In genomic region chr3:122496529-122496928, GRCh38 we compare ENCODE assay signal across 24 cellular contexts. TPM values are rescaled to one million over a fixed set of nuclear protein-coding genes. Genes with fewer than 3 reads are reported as not detected.
A peak's percentile ranks its signal among the peaks of the same experiment; 100 is the strongest.
DNase-seq lines count a peak whose midpoint lies in the region; ATAC-seq and TF ChIP-seq lines count a peak whose summit lies in the region.
"Had no signal": no experiment of that assay in that cellular context is flagged by ENCODE, and none has a peak within 500 bp of the region (broad histone marks: within the 10 kb centered on the region; RNA-seq: fewer than 3 reads in every experiment).

No MANE protein-coding gene starts in this region.

- peak overlapping the region; percentile 39; the same call in 2 of the 3 replicates for H3K4me3 Mint-ChIP-seq in GM23338
- peak overlapping the region; percentile 10 for H3K4me3 Mint-ChIP-seq in endothelial cell (ENCODE audit: unreplicated experiment)
- H3K4me3 Mint-ChIP-seq in activated naive CD4-positive, alpha-beta T cell treated with anti-CD3 and anti-CD28 coated beads, Interleukin-2, amount 10 ng/mL, durations not matched to agents 7 days and 5 days = no peak overlapping the region
- H3K4me3 Mint-ChIP-seq in activated CD4-positive, alpha-beta memory T cell treated with anti-CD3 and anti-CD28 coated beads for 36 hours = no peak overlapping the region
- H3K4me3 Mint-ChIP-seq: activated B cell treated with CpG ODN at 0.5 μM for 24 hours; activated CD8-positive, alpha-beta T cell treated with anti-CD3 and anti-CD28 coated beads, Interleukin-2, amount 10 ng/mL, durations not matched to agents 7 days and 5 days; B cell; naive B cell had no signal

- H3K36me3 ChIP-seq in GM23338 (ENCODE audit: insufficient read depth) = peaks cover 5% of the 10 kb centered on the region; the same call in 1 of the 2 replicates
- peaks cover 41% of the 10 kb centered on the region for H3K36me3 ChIP-seq in PC-3 (ENCODE audit: low read depth, low read length)
- peaks cover 0 to 3% of the 10 kb centered on the region in 2 experiments for H3K36me3 ChIP-seq in trophoblast cell (ENCODE audit: control insufficient read depth in 1 of 2, insufficient read depth in 2 of 2, low read length in 2 of 2)

- no peaks in the 10 kb centered on the region for H3K9me3 Mint-ChIP-seq in GM23338
- no peaks in the 10 kb centered on the region for H3K9me3 Mint-ChIP-seq in endothelial cell (ENCODE audit: unreplicated experiment)
- no peaks in the 10 kb centered on the region for H3K9me3 Mint-ChIP-seq in activated naive CD4-positive, alpha-beta T cell treated with anti-CD3 and anti-CD28 coated beads, Interleukin-2, amount 10 ng/mL, durations not matched to agents 7 days and 5 days
- H3K9me3 Mint-ChIP-seq in activated CD4-positive, alpha-beta memory T cell treated with anti-CD3 and anti-CD28 coated beads for 36 hours = no peaks in the 10 kb centered on the region
- H3K9me3 Mint-ChIP-seq: activated B cell treated with CpG ODN at 0.5 μM for 24 hours; activated T-cell treated with anti-CD3 and anti-CD28 coated beads, Interleukin-2, amount 50 U/mL, for 72 hours; naive B cell had no signal

- H2AK5ac ChIP-seq in trophoblast cell (ENCODE audit: low read length) = no peak overlapping the region

- H3K18ac ChIP-seq in trophoblast cell (ENCODE audit: low read length) = peak overlapping the region; percentile 14

- no peak for DNase-seq in GM23338 (ENCODE audit: low spot score)
- DNase-seq in PC-3 = no peak
- no peak for DNase-seq in endothelial cell (ENCODE audit: low spot score)
- DNase-seq in trophoblast cell = no peak
- no peak for DNase-seq in activated naive CD4-positive, alpha-beta T cell treated with anti-CD3 and anti-CD28 coated beads, Interleukin-2, amount 10 ng/mL, durations not matched to agents 7 days and 5 days
- no peak for DNase-seq in activated CD4-positive, alpha-beta memory T cell treated with anti-CD3 and anti-CD28 coated beads for 36 hours
- DNase-seq in cortex of kidney (lab: John Stamatoyannopoulos, UW) = no peak
- DNase-seq: activated B cell treated with CpG ODN at 0.5 μM for 24 hours; activated CD8-positive, alpha-beta T cell treated with anti-CD3 and anti-CD28 coated beads, Interleukin-2, amount 10 ng/mL, durations not matched to agents 7 days and 5 days; activated T-cell treated with anti-CD3 and anti-CD28 coated beads, Interleukin-2, amount 50 U/mL, for 72 hours; brain microvascular endothelial cell; head of caudate nucleus; lower lobe of right lung; naive B cell; NCI-H1105 treated with DMSO at 0.1 percent for 48 hours; NCI-H526; SJCRH30; small intestine; stimulated activated CD4-positive, alpha-beta T cell treated with anti-CD3 and anti-CD28 coated beads, Interleukin-4, amount 100 ng/mL, for 24 hours had no signal

- no peak overlapping the region for H3K4me3 ChIP-seq in GM23338
- no peak overlapping the region for H3K4me3 ChIP-seq in PC-3 (ENCODE audit: low read length)
- H3K4me3 ChIP-seq in trophoblast cell (ENCODE audit: low read depth, low read length) = no peak overlapping the region
- H3K4me3 ChIP-seq: lower lobe of right lung, SJCRH30, thoracic aorta had no signal

- no peaks in the 10 kb centered on the region for H3K27me3 Mint-ChIP-seq in GM23338 (ENCODE audit: insufficient read depth, low read depth, poor library complexity)
- peaks cover 6% of the 10 kb centered on the region for H3K27me3 Mint-ChIP-seq in endothelial cell (ENCODE audit: unreplicated experiment)
- no peaks in the 10 kb centered on the region for H3K27me3 Mint-ChIP-seq in activated naive CD4-positive, alpha-beta T cell treated with anti-CD3 and anti-CD28 coated beads, Interleukin-2, amount 10 ng/mL, durations not matched to agents 7 days and 5 days
- H3K27me3 Mint-ChIP-seq in activated CD4-positive, alpha-beta memory T cell treated with anti-CD3 and anti-CD28 coated beads for 36 hours = no peaks in the 10 kb centered on the region
- H3K27me3 Mint-ChIP-seq: activated B cell treated with CpG ODN at 0.5 μM for 24 hours; activated naive CD8-positive, alpha-beta T cell; B cell; naive B cell had no signal

- H2AFZ ChIP-seq in GM23338 = no peak overlapping the region
- no peak overlapping the region for H2AFZ ChIP-seq in PC-3 (ENCODE audit: low read length)
- H2AFZ ChIP-seq in trophoblast cell (ENCODE audit: insufficient read depth, low read length, poor library complexity) = no peak overlapping the region

- H4K20me1 ChIP-seq in GM23338 (replicated peaks; ENCODE audit: insufficient read depth) (peaks cover 12% of the 10 kb centered on the region), PC-3 (ENCODE audit: low read length) (peaks cover 27% of the 10 kb centered on the region)

- no peak overlapping the region for H4K12ac ChIP-seq in trophoblast cell (ENCODE audit: low read depth, low read length)

- no peak overlapping the region for H3K14ac ChIP-seq in trophoblast cell (ENCODE audit: low read length)

- TF ChIP-seq CTCF in GM23338 (conservative IDR thresholded peaks at IDR 0.05; ENCODE audit: low read depth in 2 of 2) = no peak
- TF ChIP-seq CTCF in PC-3 (conservative IDR thresholded peaks at IDR 0.05; ENCODE audit: low read depth, low read length) = no peak
- no peak for TF ChIP-seq CTCF in endothelial cell (IDR thresholded peaks at IDR 0.05; ENCODE audit: unreplicated experiment)

- no peaks in the 10 kb centered on the region for H3K27me3 ChIP-seq in GM23338 (ENCODE audit: insufficient read depth)
- H3K27me3 ChIP-seq in PC-3 (ENCODE audit: low read length) = no peaks in the 10 kb centered on the region
- no peaks in the 10 kb centered on the region for H3K27me3 ChIP-seq in trophoblast cell (ENCODE audit: insufficient read depth, low read length)
- H3K27me3 ChIP-seq: brain microvascular endothelial cell, SJCRH30 had no signal

- H3K79me2 ChIP-seq in GM23338 (replicated peaks; ENCODE audit: insufficient read depth) (peaks cover 70% of the 10 kb centered on the region), PC-3 (ENCODE audit: low read length) (peaks cover 89% of the 10 kb centered on the region), trophoblast cell (ENCODE audit: control insufficient read depth, insufficient read depth, low read length, poor library complexity) (peaks cover 3% of the 10 kb centered on the region)

- CTCF ChIA-PET in PC-3 (lab: Charles Lee) = no interaction called here
- CTCF ChIA-PET in activated naive CD4-positive, alpha-beta T cell treated with anti-CD3 and anti-CD28 coated beads, Interleukin-2, amount 10 ng/mL, durations not matched to agents 7 days and 5 days (lab: Charles Lee) = interaction anchor here (0.7 kb wide), 1 partner anchor 42 kb away, joined by 3 read pairs; no protein-coding TSS in a partner anchor
- CTCF ChIA-PET in activated CD4-positive, alpha-beta memory T cell treated with anti-CD3 and anti-CD28 coated beads for 36 hours (lab: Charles Lee) = interaction anchor here (0.8 kb wide), 1 partner anchor 12 kb away, joined by 3 read pairs; no protein-coding TSS in a partner anchor

- peak overlapping the region; percentile 89 for H2BK5ac ChIP-seq in trophoblast cell (ENCODE audit: low read depth, low read length, poor library complexity)

- H3K36me3 Mint-ChIP-seq in GM23338 (ENCODE audit: low read depth) = peaks cover 27% of the 10 kb centered on the region
- H3K36me3 Mint-ChIP-seq in endothelial cell (ENCODE audit: low read depth, unreplicated experiment) = peaks cover 20% of the 10 kb centered on the region
- H3K36me3 Mint-ChIP-seq in activated naive CD4-positive, alpha-beta T cell treated with anti-CD3 and anti-CD28 coated beads, Interleukin-2, amount 10 ng/mL, durations not matched to agents 7 days and 5 days = peaks cover 25% of the 10 kb centered on the region
- H3K36me3 Mint-ChIP-seq in activated CD4-positive, alpha-beta memory T cell treated with anti-CD3 and anti-CD28 coated beads for 36 hours = peaks cover 23% of the 10 kb centered on the region

- H3K9me3 ChIP-seq in PC-3 (ENCODE audit: low read length) (no peaks in the 10 kb centered on the region), trophoblast cell (ENCODE audit: insufficient read depth, low read depth, low read length) (no peaks in the 10 kb centered on the region)
- H3K9me3 ChIP-seq: lower lobe of right lung, SJCRH30, thoracic aorta had no signal

- no peak overlapping the region for H2BK12ac ChIP-seq in trophoblast cell (ENCODE audit: low read length)

- peak overlapping the region; percentile 75 for H3K4ac ChIP-seq in trophoblast cell (ENCODE audit: low read depth, low read length)

- no peak overlapping the region for H3K9ac ChIP-seq in PC-3 (ENCODE audit: low read length)
- no peak overlapping the region for H3K9ac ChIP-seq in trophoblast cell (ENCODE audit: low read length)
- H3K9ac ChIP-seq: KMS-11 had no signal

- intact Hi-C loops in PC-3 (cut with micrococcal nuclease) = no loop called here
- intact Hi-C loops in activated CD4-positive, alpha-beta memory T cell treated with anti-CD3 and anti-CD28 coated beads for 36 hours (cut with micrococcal nuclease) = loop anchor here (2.0 kb wide), 1 partner anchor 68 kb away; no protein-coding TSS in a partner anchor

- POLR2A ChIA-PET in PC-3 (lab: Charles Lee; ENCODE audit: unreplicated experiment) = no interaction called here
- POLR2A ChIA-PET in activated CD4-positive, alpha-beta memory T cell treated with anti-CD3 and anti-CD28 coated beads for 36 hours (lab: Charles Lee) = interaction anchor here (0.6 to 1.1 kb wide), 3 partner anchors 18 to 37 kb away, joined by 3 to 4 read pairs (median 3); partner anchors contain the start of gene KPNA1

- H3K27ac Mint-ChIP-seq in GM23338 (peak overlapping the region; percentile 77), endothelial cell (ENCODE audit: unreplicated experiment) (peak overlapping the region; percentile 88)
- H3K27ac Mint-ChIP-seq in activated naive CD4-positive, alpha-beta T cell treated with anti-CD3 and anti-CD28 coated beads, Interleukin-2, amount 10 ng/mL, durations not matched to agents 7 days and 5 days = no peak overlapping the region
- H3K27ac Mint-ChIP-seq in activated CD4-positive, alpha-beta memory T cell treated with anti-CD3 and anti-CD28 coated beads for 36 hours = no peak overlapping the region
- H3K27ac Mint-ChIP-seq: activated B cell treated with CpG ODN at 0.5 μM for 24 hours; activated CD8-positive, alpha-beta T cell treated with anti-CD3 and anti-CD28 coated beads, Interleukin-2, amount 10 ng/mL, durations not matched to agents 7 days and 5 days; activated T-cell treated with anti-CD3 and anti-CD28 coated beads, Interleukin-2, amount 50 U/mL, for 72 hours; B cell had no signal

- H3K23ac ChIP-seq in trophoblast cell (ENCODE audit: low read length) = no peak overlapping the region

- H3K9me2 ChIP-seq in GM23338 (ENCODE audit: insufficient read depth) (no peaks in the 10 kb centered on the region), PC-3 (replicated peaks; ENCODE audit: low read length) (no peaks in the 10 kb centered on the region)

- no TSS peak for BruUV-seq in PC-3 (replicated peaks; lab: Mats Ljungman, UMichigan)

- no peaks in the 10 kb centered on the region for H3F3A ChIP-seq in GM23338 (replicated peaks; ENCODE audit: low read depth)
- H3F3A ChIP-seq in PC-3 (ENCODE audit: low read length, unreplicated experiment) = peaks cover 11% of the 10 kb centered on the region

- peak overlapping the region; percentile 27 for H3K4me2 ChIP-seq in GM23338
- no peak overlapping the region for H3K4me2 ChIP-seq in PC-3 (ENCODE audit: low read length)
- H3K4me2 ChIP-seq in trophoblast cell (ENCODE audit: low read length) = no peak overlapping the region

- H2BK120ac ChIP-seq in trophoblast cell (ENCODE audit: insufficient read depth, low read length, poor library complexity) = no peak overlapping the region

- peaks cover 32% of the 10 kb centered on the region for H3K4me1 ChIP-seq in GM23338 (ENCODE audit: insufficient read depth)
- H3K4me1 ChIP-seq in PC-3 (ENCODE audit: insufficient read depth, low read length) = peaks cover 24% of the 10 kb centered on the region
- peaks cover 0 to 2% of the 10 kb centered on the region in 2 experiments for H3K4me1 ChIP-seq in trophoblast cell (ENCODE audit: control insufficient read depth in 1 of 2, insufficient read depth in 2 of 2, low read length in 2 of 2)

- no CpG with 5 or more reads among the region's 2 CpGs for WGBS in trophoblast cell (ENCODE audit: extremely low coverage, insufficient coverage, insufficient read length)

- ATAC-seq in GM23338 (no peak), PC-3 (no peak), HG03469 (IDR thresholded peaks at IDR 0.05; ENCODE audit: unreplicated experiment) (no peak)
- ATAC-seq: activated CD8-positive, alpha-beta T cell treated with anti-CD3 and anti-CD28 coated beads, Interleukin-2, amount 10 ng/mL, durations not matched to agents 7 days and 5 days; lower lobe of right lung had no signal

- H3K27ac ChIP-seq in GM23338 (ENCODE audit: low read depth) (peak overlapping the region; percentile 64), PC-3 (ENCODE audit: low read length) (0 out of 2 replicates have a peak overlapping the region, but pooled peaks have one; percentile 12), trophoblast cell (ENCODE audit: low read depth, low read length) (no peak overlapping the region)
- H3K27ac ChIP-seq: brain microvascular endothelial cell, KMS-11, lower lobe of right lung, SJCRH30, thoracic aorta had no signal

- H4K91ac ChIP-seq in trophoblast cell (ENCODE audit: low read depth, low read length) = peak overlapping the region; percentile 80

- H3K79me1 ChIP-seq in trophoblast cell (ENCODE audit: low read length) = peaks cover 1% of the 10 kb centered on the region

- peaks cover 23% of the 10 kb centered on the region for H3K4me1 Mint-ChIP-seq in GM23338
- H3K4me1 Mint-ChIP-seq in endothelial cell (ENCODE audit: unreplicated experiment) = peaks cover 30% of the 10 kb centered on the region
- H3K4me1 Mint-ChIP-seq in activated naive CD4-positive, alpha-beta T cell treated with anti-CD3 and anti-CD28 coated beads, Interleukin-2, amount 10 ng/mL, durations not matched to agents 7 days and 5 days = peaks cover 22% of the 10 kb centered on the region
- peaks cover 27% of the 10 kb centered on the region for H3K4me1 Mint-ChIP-seq in activated CD4-positive, alpha-beta memory T cell treated with anti-CD3 and anti-CD28 coated beads for 36 hours (ENCODE audit: low read depth)

- no peak overlapping the region for H4K8ac ChIP-seq in trophoblast cell (ENCODE audit: low read depth, low read length)

RNA-seq across cellular contexts. Expression of gene KPNA1, which starts 18.2 kb away (rescaled TPM):
- 30.1 and 38.4 TPM in 2 replicates for total RNA-seq in GM23338 (2014; rRNA removed; shearing (Covaris generic))
- polyA plus RNA-seq in GM23338 (2016; fragmentation: Nextera tagmentation; extraction: Ambion mirVana) = 19.8 and 20.5 TPM in 2 replicates
- total RNA-seq in PC-3 (2014; rRNA removed) (64.3 and 76.7 TPM in 2 replicates), endothelial cell (ENCODE audit: unreplicated experiment) (87.2 TPM)
- 53.7 and 54.8 TPM in 2 replicates for polyA plus RNA-seq in trophoblast cell (2013)
- total RNA-seq in activated CD4-positive, alpha-beta memory T cell treated with anti-CD3 and anti-CD28 coated beads for 36 hours = 10 to 100 TPM; 43.4 to 46.0 TPM

Comparison
In these comparisons a context has a peak if more than half of its experiments do, and no peak if none do; other contexts are left out.
1. H3K27ac Mint-ChIP-seq: peak in GM23338 (single experiment) and endothelial cell (single experiment); none in activated naive CD4-positive, alpha-beta T cell treated with anti-CD3 and anti-CD28 coated beads, Interleukin-2, amount 10 ng/mL, durations not matched to agents 7 days and 5 days (single experiment) and activated CD4-positive, alpha-beta memory T cell treated with anti-CD3 and anti-CD28 coated beads for 36 hours (single experiment).
2. H3K4me3 Mint-ChIP-seq: peak in GM23338 (single experiment) and endothelial cell (single experiment); none in activated naive CD4-positive, alpha-beta T cell treated with anti-CD3 and anti-CD28 coated beads, Interleukin-2, amount 10 ng/mL, durations not matched to agents 7 days and 5 days (single experiment) and activated CD4-positive, alpha-beta memory T cell treated with anti-CD3 and anti-CD28 coated beads for 36 hours (single experiment).